7 cellular contexts compared by ENCODE assay signal in genomic region chr21:45128613-45129226, GRCh38. TPM values are rescaled to one million over a fixed set of nuclear protein-coding genes. Genes with fewer than 3 reads are reported as not detected.
DNase-seq lines count a peak whose midpoint lies in the region; ATAC-seq, FAIRE-seq and TF ChIP-seq lines count a peak whose summit lies in the region.

No MANE protein-coding gene starts in this region.

- TF ChIP-seq CTCF in GM12864 (IDR thresholded peaks at IDR 0.05; ENCODE audit: low read depth, low read length, missing control alignments) (peak; percentile 90), NB4 (IDR thresholded peaks at IDR 0.05; ENCODE audit: low read depth, low read length) (peak; percentile 81), astrocyte (IDR thresholded peaks at IDR 0.05; ENCODE audit: insufficient read depth, low read depth, low read length) (peak; percentile 64), smooth muscle cell (IDR thresholded peaks at IDR 0.05; ENCODE audit: borderline replicate concordance, insufficient read depth, poor library complexity, severe bottlenecking) (peak; percentile 70)

- H3K27me3 Mint-ChIP-seq in astrocyte (ENCODE audit: low read depth, unreplicated experiment), result peaks cover 6% of the 10 kb centered on the region

- H3K36me3 ChIP-seq in astrocyte (ENCODE audit: insufficient read depth, low read length) (no peaks in the 10 kb centered on the region), smooth muscle cell (ENCODE audit: low read depth) (no peaks in the 10 kb centered on the region)

- H3K4me2 ChIP-seq in astrocyte (ENCODE audit: low read length) (peak overlapping the region; percentile 82), smooth muscle cell (peak overlapping the region; percentile 35)

- H4K20me1 ChIP-seq in astrocyte (ENCODE audit: insufficient read depth, low read length), result peaks cover 14% of the 10 kb centered on the region
- peaks cover 59% of the 10 kb centered on the region for H4K20me1 ChIP-seq in smooth muscle cell (ENCODE audit: low read depth)

- H3K4me1 Mint-ChIP-seq in astrocyte (ENCODE audit: low read depth, unreplicated experiment), result peaks cover 36% of the 10 kb centered on the region

- peaks cover 12% of the 10 kb centered on the region for H3K79me2 ChIP-seq in astrocyte (ENCODE audit: insufficient read depth, low read length)
- peaks cover 29% of the 10 kb centered on the region for H3K79me2 ChIP-seq in smooth muscle cell (ENCODE audit: low read depth)

- H3K27ac ChIP-seq in astrocyte (ENCODE audit: low read depth, low read length), result peak overlapping the region; percentile 77
- peak overlapping the region; percentile 87 for H3K27ac ChIP-seq in smooth muscle cell (ENCODE audit: low read depth)

- H3K36me3 Mint-ChIP-seq in astrocyte (ENCODE audit: low read depth, unreplicated experiment), result no peaks in the 10 kb centered on the region

- no peak for TF ChIP-seq POLR2A in NB4 (IDR thresholded peaks at IDR 0.05; ENCODE audit: extremely low read depth, insufficient read length)

- H2AFZ ChIP-seq in astrocyte (ENCODE audit: low read depth, low read length) (no peak overlapping the region), smooth muscle cell (ENCODE audit: low read depth) (no peak overlapping the region)

- no peak for DNase-seq in GM12864 (ENCODE audit: low read depth)
- peak; percentile 84 for DNase-seq in NB4 (ENCODE audit: low read depth)
- peak; percentile 43 for DNase-seq in T1000 (lab: John Stamatoyannopoulos, UW)
- peak; percentile 36 for DNase-seq in astrocyte (ENCODE audit: low read depth)
- DNase-seq in hippocampal formation (lab: John Stamatoyannopoulos, UW), result peak; percentile 51 to 74
- DNase-seq in smooth muscle cell (lab: John Stamatoyannopoulos, UW; ENCODE audit: unreplicated experiment), result no peak

- H3K9me3 ChIP-seq in astrocyte (ENCODE audit: insufficient read depth, low read depth, low read length) (no peaks in the 10 kb centered on the region), smooth muscle cell (replicated peaks; ENCODE audit: low read depth) (no peaks in the 10 kb centered on the region)

- ATAC-seq in GM18873 (IDR thresholded peaks at IDR 0.05; ENCODE audit: low FRiP score, unreplicated experiment), result no peak

- H3K4me3 Mint-ChIP-seq in astrocyte (ENCODE audit: unreplicated experiment), result no peak overlapping the region

- H3K4me1 ChIP-seq in astrocyte (ENCODE audit: insufficient read depth, low read length) (peaks cover 24% of the 10 kb centered on the region), smooth muscle cell (ENCODE audit: low read depth) (no peaks in the 10 kb centered on the region)

- H3K27ac Mint-ChIP-seq in astrocyte (ENCODE audit: unreplicated experiment), result no peak overlapping the region

- H3K4me3 ChIP-seq in GM12864 (ENCODE audit: low read depth, low read length), result no peak overlapping the region
- no peak overlapping the region for H3K4me3 ChIP-seq in NB4 (ENCODE audit: low read depth, low read length)
- H3K4me3 ChIP-seq in astrocyte (ENCODE audit: insufficient read depth, low read depth, low read length), result no peak overlapping the region
- no peak overlapping the region for H3K4me3 ChIP-seq in smooth muscle cell

- H3F3A ChIP-seq in smooth muscle cell (ENCODE audit: low read depth), result peaks cover 19% of the 10 kb centered on the region

- H3K9ac ChIP-seq in astrocyte (ENCODE audit: low read length) (no peak overlapping the region), smooth muscle cell (ENCODE audit: low read depth) (no peak overlapping the region)

- no peaks in the 10 kb centered on the region for H3K9me3 Mint-ChIP-seq in astrocyte (ENCODE audit: unreplicated experiment)

- 73% methylated on average over 10 of the region's 10 CpGs for WGBS in smooth muscle cell (ENCODE audit: low lambda C conversion rate)

- no peak for FAIRE-seq in astrocyte (lab: Jason Lieb, UNC)

- no peaks in the 10 kb centered on the region for H3K27me3 ChIP-seq in astrocyte (ENCODE audit: insufficient read depth, low read length)
- no peaks in the 10 kb centered on the region for H3K27me3 ChIP-seq in smooth muscle cell (ENCODE audit: low read depth)

RNA-seq across cellular contexts. Expression of gene ADARB1, which starts 54.3 kb away (rescaled TPM):
- total RNA-seq in astrocyte (18.4 and 25.8 TPM in 2 replicates), smooth muscle cell (20.3 and 28.9 TPM in 2 replicates)
- 25.6 and 27.6 TPM in 2 replicates for polyA plus RNA-seq in smooth muscle cell

Comparison
In these comparisons a context has a peak if more than half of its experiments do, and no peak if none do; other contexts are left out.
1. DNase-seq: peak in NB4 (single experiment), T1000 (single experiment), astrocyte (single experiment) and hippocampal formation (2 of 2); none in GM12864 (single experiment) and smooth muscle cell (single experiment).
2. Peak in every context shown above with its lines, with median percentiles within 50 percentile points of each other: CTCF ChIP-seq.